In genomic region chr1:91589438-91589837, GRCh38 we compare ENCODE assay signal across 27 cellular contexts.
DNase-seq lines count a peak whose midpoint lies in the region; ATAC-seq, FAIRE-seq and TF ChIP-seq lines count a peak whose summit lies in the region.
"Had no signal": no experiment of that assay in that cellular context is flagged by ENCODE, and none has a peak within 500 bp of the region (broad histone marks: within the 10 kb centered on the region; RNA-seq: fewer than 3 reads in every experiment).

No MANE protein-coding gene starts in this region.

- H3K4me3 Mint-ChIP-seq in GM23338 (no peak overlapping the region; the same call in 2 of the 3 replicates), chondrocyte (ENCODE audit: unreplicated experiment) (no peak overlapping the region)
- H3K4me3 Mint-ChIP-seq: activated naive CD8-positive, alpha-beta T cell treated with anti-CD3 and anti-CD28 coated beads, Interleukin-2, amount 50 U/mL, for 24 hours; activated T-cell treated with anti-CD3 and anti-CD28 coated beads, Interleukin-2, amount 50 U/mL, for 24 hours; brain; effector memory CD8-positive, alpha-beta T cell had no signal

- H3K4me1 ChIP-seq in GM23338 (ENCODE audit: insufficient read depth): peaks cover 23% of the 10 kb centered on the region
- peaks cover 12% of the 10 kb centered on the region for H3K4me1 ChIP-seq in hepatocyte (ENCODE audit: insufficient read depth)
- peaks cover 0 to 18% (median 12%) of the 10 kb centered on the region in 5 donors for H3K4me1 ChIP-seq in subcutaneous abdominal adipose tissue (ENCODE audit: control insufficient read depth in 5 of 5, insufficient read depth in 5 of 5, low read length in 5 of 5)
- H3K4me1 ChIP-seq in heart right ventricle: peaks cover 0 to 32% (median 17%) of the 10 kb centered on the region in 9 donors
- H3K4me1 ChIP-seq: HAP-1, upper lobe of right lung had no signal

- H3K27ac Mint-ChIP-seq in GM23338: 0 out of 2 replicates have a peak overlapping the region, but pooled peaks have one; percentile 34
- no peak overlapping the region for H3K27ac Mint-ChIP-seq in chondrocyte (ENCODE audit: unreplicated experiment)
- H3K27ac Mint-ChIP-seq: activated naive CD8-positive, alpha-beta T cell treated with anti-CD3 and anti-CD28 coated beads, Interleukin-2, amount 50 U/mL, for 24 hours; activated T-cell treated with anti-CD3 and anti-CD28 coated beads, Interleukin-2, amount 50 U/mL, for 24 hours; effector memory CD8-positive, alpha-beta T cell had no signal

- H3K9me3 ChIP-seq in hepatocyte (ENCODE audit: low read depth) (no peaks in the 10 kb centered on the region), subcutaneous abdominal adipose tissue (ENCODE audit: control insufficient read depth in 5 of 5, low read length in 5 of 5) (no peaks in the 10 kb centered on the region), MG63 (no peaks in the 10 kb centered on the region), heart right ventricle (no peaks in the 10 kb centered on the region)
- H3K9me3 ChIP-seq: BLaER1, HAP-1, neutrophil, upper lobe of right lung had no signal

- no peaks in the 10 kb centered on the region for H3K36me3 ChIP-seq in GM23338 (ENCODE audit: insufficient read depth)
- H3K36me3 ChIP-seq in hepatocyte (replicated peaks; ENCODE audit: insufficient read depth, low read depth): no peaks in the 10 kb centered on the region
- no peaks in the 10 kb centered on the region for H3K36me3 ChIP-seq in subcutaneous abdominal adipose tissue (ENCODE audit: control insufficient read depth in 5 of 5, insufficient read depth in 5 of 5, low read length in 5 of 5)
- no peaks in the 10 kb centered on the region for H3K36me3 ChIP-seq in MG63
- H3K36me3 ChIP-seq in heart right ventricle: no peaks in the 10 kb centered on the region
- H3K36me3 ChIP-seq: BLaER1, HAP-1, neutrophil, upper lobe of right lung had no signal

- ATAC-seq in GM23338: no peak
- ATAC-seq in heart right ventricle: no peak
- ATAC-seq: activated naive CD8-positive, alpha-beta T cell treated with anti-CD3 and anti-CD28 coated beads, Interleukin-2, amount 50 U/mL, for 24 hours; effector memory CD8-positive, alpha-beta T cell; GM12878; upper lobe of right lung had no signal

- H3F3A ChIP-seq in GM23338 (replicated peaks; ENCODE audit: low read depth): no peaks in the 10 kb centered on the region

- H2AFZ ChIP-seq in GM23338: no peak overlapping the region
- no peak overlapping the region for H2AFZ ChIP-seq in hepatocyte

- H3K4me2 ChIP-seq in GM23338 (no peak overlapping the region), hepatocyte (no peak overlapping the region)
- H3K4me2 ChIP-seq: BLaER1 had no signal

- H3K27ac ChIP-seq in GM23338 (ENCODE audit: low read depth) (no peak overlapping the region), hepatocyte (peak overlapping the region; percentile 5), subcutaneous abdominal adipose tissue (ENCODE audit: low read depth, low read length) (peak overlapping the region; percentile 14), heart right ventricle (peak overlapping the region in 1 of 10 donors; percentile 46)
- H3K27ac ChIP-seq: BLaER1, neutrophil, upper lobe of right lung had no signal

- H4K20me1 ChIP-seq in GM23338 (replicated peaks; ENCODE audit: insufficient read depth) (no peaks in the 10 kb centered on the region), hepatocyte (ENCODE audit: insufficient read depth, poor library complexity, severe bottlenecking) (no peaks in the 10 kb centered on the region)
- H4K20me1 ChIP-seq: BLaER1 had no signal

- no peak overlapping the region for H3K4me3 ChIP-seq in GM23338
- H3K4me3 ChIP-seq in hepatocyte: no peak overlapping the region
- no peak overlapping the region for H3K4me3 ChIP-seq in subcutaneous abdominal adipose tissue (ENCODE audit: low read depth in 1 of 5, low read length in 5 of 5)
- H3K4me3 ChIP-seq in MG63: no peak overlapping the region
- H3K4me3 ChIP-seq in heart right ventricle: no peak overlapping the region
- H3K4me3 ChIP-seq: BLaER1, GM12878, HAP-1, upper lobe of right lung had no signal

- peaks cover 26% of the 10 kb centered on the region for H3K4me1 Mint-ChIP-seq in GM23338
- H3K4me1 Mint-ChIP-seq in chondrocyte (ENCODE audit: low read depth): no peaks in the 10 kb centered on the region

- DNase-seq in GM23338 (ENCODE audit: low spot score) (peak; percentile 13), chondrocyte (ENCODE audit: low spot score) (no peak), hepatocyte (ENCODE audit: low spot score) (no peak), urothelium cell line (ENCODE audit: low spot score) (no peak), MG63 (no peak), NCI-H1417 (lab: John Stamatoyannopoulos, UW) (no peak), heart right ventricle (no peak)
- DNase-seq: ACHN; activated CD4-positive, alpha-beta T cell treated with anti-CD3 and anti-CD28 coated beads for 48 hours; activated gamma-delta T cell treated with Interleukin-2 at 50 U/mL for 16 hours; activated naive CD8-positive, alpha-beta T cell treated with anti-CD3 and anti-CD28 coated beads, Interleukin-2, amount 50 U/mL, for 24 hours; activated T-cell treated with anti-CD3 and anti-CD28 coated beads, Interleukin-2, amount 50 U/mL, for 24 hours; effector memory CD8-positive, alpha-beta T cell; hippocampal formation; islet precursor cell; NCI-H1092; NCI-H2029; NCI-H345; NCI-H82; upper lobe of right lung had no signal

- intact Hi-C loops in heart right ventricle (cut with DNase I): loop anchor here in 3 of 10 donors (10.0 kb wide), 2 partner anchors 115 to 235 kb away; no protein-coding TSS in a partner anchor

- H3K27me3 Mint-ChIP-seq in GM23338 (ENCODE audit: insufficient read depth, low read depth, poor library complexity) (peaks cover 3% of the 10 kb centered on the region), chondrocyte (ENCODE audit: low read depth) (peaks cover 6% of the 10 kb centered on the region)
- H3K27me3 Mint-ChIP-seq: activated naive CD8-positive, alpha-beta T cell treated with anti-CD3 and anti-CD28 coated beads, Interleukin-2, amount 50 U/mL, for 24 hours; activated T-cell treated with anti-CD3 and anti-CD28 coated beads, Interleukin-2, amount 50 U/mL, for 24 hours; effector memory CD8-positive, alpha-beta T cell had no signal

- no peaks in the 10 kb centered on the region for H3K9me2 ChIP-seq in GM23338 (ENCODE audit: insufficient read depth)
- H3K9me2 ChIP-seq in hepatocyte (replicated peaks; ENCODE audit: insufficient read depth): no peaks in the 10 kb centered on the region

- H3K36me3 Mint-ChIP-seq in GM23338 (ENCODE audit: low read depth) (no peaks in the 10 kb centered on the region), chondrocyte (ENCODE audit: low read depth) (no peaks in the 10 kb centered on the region)
- H3K36me3 Mint-ChIP-seq: brain had no signal

- TF ChIP-seq CTCF in GM23338 (conservative IDR thresholded peaks at IDR 0.05; ENCODE audit: low read depth in 2 of 2) (0 out of 4 replicates have a peak, but pooled peaks of 1 of the 2 experiments have one; percentile 8), chondrocyte (IDR thresholded peaks at IDR 0.05) (peak; percentile 24), hepatocyte (IDR thresholded peaks at IDR 0.05; ENCODE audit: poor library complexity) (no peak), heart right ventricle (IDR thresholded peaks at IDR 0.05) (peak in 1 of 9 donors; percentile 16)

- H3K79me2 ChIP-seq in GM23338 (replicated peaks; ENCODE audit: insufficient read depth) (no peaks in the 10 kb centered on the region), hepatocyte (no peaks in the 10 kb centered on the region)

- H3K9ac ChIP-seq in subcutaneous abdominal adipose tissue (ENCODE audit: low read length in 5 of 5): no peak overlapping the region
- H3K9ac ChIP-seq: BLaER1 had no signal

- H3K27me3 ChIP-seq in GM23338 (ENCODE audit: insufficient read depth): no peaks in the 10 kb centered on the region
- H3K27me3 ChIP-seq in hepatocyte: no peaks in the 10 kb centered on the region
- H3K27me3 ChIP-seq in subcutaneous abdominal adipose tissue (ENCODE audit: control insufficient read depth in 5 of 5, insufficient read depth in 4 of 5, low read length in 5 of 5): no peaks in the 10 kb centered on the region
- no peaks in the 10 kb centered on the region for H3K27me3 ChIP-seq in MG63
- H3K27me3 ChIP-seq in heart right ventricle: no peaks in the 10 kb centered on the region
- H3K27me3 ChIP-seq: BLaER1, neutrophil, upper lobe of right lung had no signal

- H3K9me3 Mint-ChIP-seq in GM23338 (no peaks in the 10 kb centered on the region), chondrocyte (ENCODE audit: low read depth) (no peaks in the 10 kb centered on the region)
- H3K9me3 Mint-ChIP-seq: activated naive CD8-positive, alpha-beta T cell treated with anti-CD3 and anti-CD28 coated beads, Interleukin-2, amount 50 U/mL, for 24 hours; activated T-cell treated with anti-CD3 and anti-CD28 coated beads, Interleukin-2, amount 50 U/mL, for 24 hours; effector memory CD8-positive, alpha-beta T cell had no signal

- FAIRE-seq in urothelium cell line (lab: Jason Lieb, UNC): no peak
- FAIRE-seq: colon, GM12878 had no signal

TF ChIP-seq in GM23338, 12 proteins besides CTCF, POLR2A, EP300 and RAD21 (continues in another document):
- no peak for TF ChIP-seq ETS1 (IDR thresholded peaks at IDR 0.05)
